Comparison of ENCODE assay signal across 1 cellular context in genomic region chr22:24837517-24837916, GRCh38. TPM values are rescaled to one million over a fixed set of nuclear protein-coding genes. Genes with fewer than 3 reads are reported as not detected.
"Had no signal": no experiment of that assay in that cellular context is flagged by ENCODE, and none has a peak within 500 bp of the region (broad histone marks: within the 10 kb centered on the region; RNA-seq: fewer than 3 reads in every experiment).

No MANE protein-coding gene starts in this region.

RNA-seq across cellular contexts. Expression of gene SGSM1, which starts 31.5 kb away (rescaled TPM):
- polyA plus RNA-seq: smooth muscle cell had no signal
